ENCODE assay signal across 35 cellular contexts in genomic region chr2:79578952-79579351, GRCh38.
"Had no signal": no experiment of that assay in that cellular context is flagged by ENCODE, and none has a peak within 500 bp of the region (broad histone marks: within the 10 kb centered on the region; RNA-seq: fewer than 3 reads in every experiment).

No MANE protein-coding gene starts in this region.

- DNase-seq: Karpas-422, Kasumi-1, MG63, MM.1S, MV-4-11, NCI-H1048, NCI-H1092, NCI-H1092 treated with DMSO at 0.1 percent for 48 hours, NCI-H1105, NCI-H1105 treated with DMSO at 0.1 percent for 48 hours, NCI-H1417, NCI-H1417 treated with DMSO at 0.1 percent for 48 hours, NCI-H1436, NCI-H146, NCI-H1694, NCI-H1694 treated with DMSO at 0.1 percent for 48 hours, NCI-H187, NCI-H187 treated with DMSO at 0.1 percent for 48 hours, NCI-H1930, NCI-H2029, NCI-H2029 treated with DMSO at 0.1 percent for 48 hours, NCI-H2081, NCI-H2081 treated with DMSO at 0.1 percent for 48 hours, NCI-H2107, NCI-H2171, NCI-H2171 treated with DMSO at 0.1 percent for 48 hours, NCI-H2227 treated with DMSO at 0.1 percent for 48 hours, NCI-H226, NCI-H345, NCI-H446, NCI-H446 treated with DMSO at 0.1 percent for 48 hours, NCI-H510A, NCI-H510A treated with DMSO at 0.1 percent for 48 hours, NCI-H524 had no signal

- H3K9ac ChIP-seq: KMS-11 had no signal

- H3K9me3 ChIP-seq: MG63 had no signal

- H3K4me2 ChIP-seq: KMS-11 had no signal

- H3K36me3 ChIP-seq: MG63 had no signal

- H3K27me3 ChIP-seq: MG63 had no signal

- H3K4me3 ChIP-seq: MG63 had no signal

- H3K27ac ChIP-seq: KMS-11 had no signal
